Comparison of ENCODE assay signal across 16 cellular contexts in genomic region chr1:34408011-34408410, GRCh38.
"Had no signal": no experiment of that assay in that cellular context is flagged by ENCODE, and none has a peak within 500 bp of the region (broad histone marks: within the 10 kb centered on the region; RNA-seq: fewer than 3 reads in every experiment).

No MANE protein-coding gene starts in this region.

- DNase-seq: activated CD4-positive, alpha-beta T cell treated with anti-CD3 and anti-CD28 coated beads for 36 hours; activated CD8-positive, alpha-beta T cell treated with anti-CD3 and anti-CD28 coated beads, Interleukin-2, amount 10 ng/mL, durations not matched to agents 7 days and 5 days; activated naive CD4-positive, alpha-beta T cell; activated naive CD8-positive, alpha-beta T cell treated with anti-CD3 and anti-CD28 coated beads, Interleukin-2, amount 50 U/mL, for 24 hours; effector memory CD4-positive, alpha-beta T cell; left ventricle myocardium superior; pancreas; stimulated activated CD4-positive, alpha-beta T cell treated with anti-CD3 and anti-CD28 coated beads, Interleukin-4, amount 100 ng/mL, for 4 hours; stimulated activated naive CD8-positive, alpha-beta T cell treated with anti-CD3 and anti-CD28 coated beads, Interleukin-15, amount 100 ng/mL, for 72 hours; T-cell; T1000; uterus; WERI-Rb-1 had no signal

- H3K27me3 ChIP-seq: cardiac muscle cell, pancreas, uterus had no signal

- H3K36me3 ChIP-seq: cardiac muscle cell, pancreas, thoracic aorta, uterus, WERI-Rb-1 had no signal

- H3K9me3 ChIP-seq: pancreas, thoracic aorta, uterus had no signal

- H3K27ac ChIP-seq: cardiac muscle cell, pancreas, skin epidermis, thoracic aorta, uterus, WERI-Rb-1 had no signal

- H3K4me3 ChIP-seq: cardiac muscle cell, pancreas, skin epidermis, thoracic aorta, uterus had no signal

- H3K4me1 ChIP-seq: uterus had no signal
